ENCODE assay signal across 27 cellular contexts in genomic region chr1:204972461-204972860, GRCh38.
DNase-seq lines count a peak whose midpoint lies in the region; ATAC-seq lines count a peak whose summit lies in the region.
"Had no signal": no experiment of that assay in that cellular context is flagged by ENCODE, and none has a peak within 500 bp of the region (broad histone marks: within the 10 kb centered on the region; RNA-seq: fewer than 3 reads in every experiment).

No MANE protein-coding gene starts in this region.

- H3K4me1 Mint-ChIP-seq in stimulated activated effector memory CD8-positive, alpha-beta T cell treated with anti-CD3 and anti-CD28 coated beads, Interleukin-12 subunit alpha, Interleukin-12 subunit beta, amount 100 ng/mL, for 72 hours: no peaks in the 10 kb centered on the region
- H3K4me1 Mint-ChIP-seq in activated T-cell treated with anti-CD3 and anti-CD28 coated beads, Interleukin-2, amount 50 U/mL, for 24 hours (ENCODE audit: low read depth): no peaks in the 10 kb centered on the region
- H3K4me1 Mint-ChIP-seq in stimulated activated memory B cell treated with anti-CD40 and anti-IgM and Interleukin-4, amounts not matched to agents 10 μg/mL and 1 μg/mL and 100 μg/mL, for 72 hours: peaks cover 27% of the 10 kb centered on the region
- H3K4me1 Mint-ChIP-seq: activated naive CD4-positive, alpha-beta T cell treated with anti-CD3 and anti-CD28 coated beads, Interleukin-2, amount 10 ng/mL, durations not matched to agents 7 days and 5 days; activated T-helper 17 cell treated with anti-CD3 and anti-CD28 coated beads, Interleukin-2, amount 50 U/mL, for 72 hours; immature natural killer cell had no signal

- in situ Hi-C loops in GM23248 (cut with MboI): no loop called here

- H3K4me3 ChIP-seq in ACC112 (ENCODE audit: low read depth, low read length) (no peak overlapping the region), GM23248 (0 out of 2 replicates have a peak overlapping the region, but pooled peaks have one; percentile 21)
- H3K4me3 ChIP-seq: left lung, thyroid gland, vagina had no signal

- peak overlapping the region; percentile 86 for H3K4me2 ChIP-seq in GM23248 (ENCODE audit: unreplicated experiment)

- H3K4me3 Mint-ChIP-seq in stimulated activated effector memory CD8-positive, alpha-beta T cell treated with anti-CD3 and anti-CD28 coated beads, Interleukin-12 subunit alpha, Interleukin-12 subunit beta, amount 100 ng/mL, for 72 hours: no peak overlapping the region
- no peak overlapping the region for H3K4me3 Mint-ChIP-seq in activated T-cell treated with anti-CD3 and anti-CD28 coated beads, Interleukin-2, amount 50 U/mL, for 24 hours
- no peak overlapping the region for H3K4me3 Mint-ChIP-seq in stimulated activated memory B cell treated with anti-CD40 and anti-IgM and Interleukin-4, amounts not matched to agents 10 μg/mL and 1 μg/mL and 100 μg/mL, for 72 hours
- H3K4me3 Mint-ChIP-seq: activated CD8-positive, alpha-beta T cell treated with anti-CD3 and anti-CD28 coated beads, Interleukin-2, amount 10 ng/mL, durations not matched to agents 7 days and 5 days; activated naive CD4-positive, alpha-beta T cell treated with anti-CD3 and anti-CD28 coated beads, Interleukin-2, amount 10 ng/mL, durations not matched to agents 7 days and 5 days; activated T-helper 17 cell treated with anti-CD3 and anti-CD28 coated beads, Interleukin-2, amount 50 U/mL, for 72 hours; brain; immature natural killer cell; memory B cell; T-helper 1 cell treated with Interleukin-12 subunit alpha and Interleukin-12 subunit beta and Interleukin-4 antibody, amounts not matched to agents 30 μg/mL and 1 μg/mL, for 36 hours had no signal

- peaks cover 26% of the 10 kb centered on the region for H3K27me3 Mint-ChIP-seq in activated T-cell treated with anti-CD3 and anti-CD28 coated beads, Interleukin-2, amount 50 U/mL, for 24 hours
- H3K27me3 Mint-ChIP-seq in stimulated activated memory B cell treated with anti-CD40 and anti-IgM and Interleukin-4, amounts not matched to agents 10 μg/mL and 1 μg/mL and 100 μg/mL, for 72 hours: peaks cover 50% of the 10 kb centered on the region

- peaks cover 38% of the 10 kb centered on the region for H3F3A ChIP-seq in GM23248 (ENCODE audit: insufficient read depth)

- H3K27me3 ChIP-seq in ACC112 (ENCODE audit: insufficient read depth, low read length): no peaks in the 10 kb centered on the region
- no peaks in the 10 kb centered on the region for H3K27me3 ChIP-seq in GM23248 (replicated peaks; ENCODE audit: insufficient read depth)
- H3K27me3 ChIP-seq: BE2C, thyroid gland, vagina had no signal

- peak; percentile 64 for DNase-seq in GM23248
- peak; percentile 30 for DNase-seq in fibroblast of peridontal ligament (ENCODE audit: extremely low read depth)
- DNase-seq in stimulated activated effector memory CD8-positive, alpha-beta T cell treated with anti-CD3 and anti-CD28 coated beads, Interleukin-12 subunit alpha, Interleukin-12 subunit beta, amount 100 ng/mL, for 72 hours (ENCODE audit: low spot score in 2 of 2): no peak
- no peak for DNase-seq in activated CD4-positive, alpha-beta T cell treated with anti-CD3 and anti-CD28 coated beads for 1 hour
- no peak for DNase-seq in activated T-cell treated with anti-CD3 and anti-CD28 coated beads, Interleukin-2, amount 50 U/mL, for 24 hours
- DNase-seq: activated CD8-positive, alpha-beta T cell treated with anti-CD3 and anti-CD28 coated beads, Interleukin-2, amount 10 ng/mL, durations not matched to agents 7 days and 5 days; activated naive CD4-positive, alpha-beta T cell treated with anti-CD3 and anti-CD28 coated beads, Interleukin-2, amount 10 ng/mL, durations not matched to agents 7 days and 5 days; cerebellar nuclear complex; immature natural killer cell; left lung; NCI-H1105 treated with DMSO at 0.1 percent for 48 hours; NCI-H187 treated with DMSO at 0.1 percent for 48 hours; NCI-H2171 treated with DMSO at 0.1 percent for 48 hours; NCI-H510A treated with DMSO at 0.1 percent for 48 hours; small intestine; stimulated activated CD4-positive, alpha-beta T cell treated with anti-CD3 and anti-CD28 coated beads, Interleukin-1b, Interleukin-23, amount 100 ng/mL, for 48 hours; thyroid gland had no signal

- H3K27ac Mint-ChIP-seq in stimulated activated effector memory CD8-positive, alpha-beta T cell treated with anti-CD3 and anti-CD28 coated beads, Interleukin-12 subunit alpha, Interleukin-12 subunit beta, amount 100 ng/mL, for 72 hours: no peak overlapping the region
- no peak overlapping the region for H3K27ac Mint-ChIP-seq in activated T-cell treated with anti-CD3 and anti-CD28 coated beads, Interleukin-2, amount 50 U/mL, for 24 hours
- H3K27ac Mint-ChIP-seq in stimulated activated memory B cell treated with anti-CD40 and anti-IgM and Interleukin-4, amounts not matched to agents 10 μg/mL and 1 μg/mL and 100 μg/mL, for 72 hours: no peak overlapping the region
- H3K27ac Mint-ChIP-seq: activated CD8-positive, alpha-beta T cell treated with anti-CD3 and anti-CD28 coated beads, Interleukin-2, amount 10 ng/mL, durations not matched to agents 7 days and 5 days; activated naive CD4-positive, alpha-beta T cell treated with anti-CD3 and anti-CD28 coated beads, Interleukin-2, amount 10 ng/mL, durations not matched to agents 7 days and 5 days; activated T-helper 17 cell treated with anti-CD3 and anti-CD28 coated beads, Interleukin-2, amount 50 U/mL, for 72 hours; memory B cell; T-helper 1 cell treated with Interleukin-12 subunit alpha and Interleukin-12 subunit beta and Interleukin-4 antibody, amounts not matched to agents 30 μg/mL and 1 μg/mL, for 36 hours had no signal

- H3K4me1 ChIP-seq in ACC112 (ENCODE audit: control insufficient read depth, insufficient read depth, low read length, unreplicated experiment) (peaks cover 15% of the 10 kb centered on the region), GM23248 (ENCODE audit: insufficient read depth) (peaks cover 16% of the 10 kb centered on the region)
- H3K4me1 ChIP-seq: BE2C, parathyroid adenoma, vagina had no signal

- H2AFZ ChIP-seq in ACC112 (ENCODE audit: low read length, unreplicated experiment) (no peak overlapping the region), GM23248 (no peak overlapping the region)
- H2AFZ ChIP-seq: parathyroid adenoma had no signal

- WGBS in GM23248 (ENCODE audit: low coverage in 1 of 2, low lambda C conversion rate in 2 of 2, missing lambda C conversion rate in 2 of 2), 2 experiments: 85 to 100% methylated on average over 1 of the region's 1 CpG

- no peaks in the 10 kb centered on the region for H3K79me2 ChIP-seq in ACC112 (ENCODE audit: control insufficient read depth, insufficient read depth, low read length, unreplicated experiment)
- H3K79me2 ChIP-seq in GM23248 (ENCODE audit: insufficient read depth): no peaks in the 10 kb centered on the region
- H3K79me2 ChIP-seq: parathyroid adenoma had no signal

- H3K27ac ChIP-seq in ACC112 (ENCODE audit: low read depth, low read length) (peak overlapping the region; percentile 83), GM23248 (peak overlapping the region; percentile 86)
- H3K27ac ChIP-seq: parathyroid adenoma, thyroid gland, vagina had no signal

- H3K9me2 ChIP-seq in GM23248 (ENCODE audit: insufficient read depth): no peaks in the 10 kb centered on the region

- ATAC-seq in SK-N-SH treated with all-trans-retinoic acid at 6 μM for 48 hours: peak; percentile 5
- no peak for ATAC-seq in stimulated activated effector memory CD8-positive, alpha-beta T cell treated with anti-CD3 and anti-CD28 coated beads, Interleukin-12 subunit alpha, Interleukin-12 subunit beta, amount 100 ng/mL, for 72 hours
- no peak for ATAC-seq in stimulated activated memory B cell treated with anti-CD40 and anti-IgM and Interleukin-4, amounts not matched to agents 10 μg/mL and 1 μg/mL and 100 μg/mL, for 72 hours
- ATAC-seq: activated CD8-positive, alpha-beta T cell treated with anti-CD3 and anti-CD28 coated beads, Interleukin-2, amount 10 ng/mL, durations not matched to agents 7 days and 5 days; activated T-helper 17 cell treated with anti-CD3 and anti-CD28 coated beads, Interleukin-2, amount 50 U/mL, for 72 hours had no signal

- H3K9me3 ChIP-seq in GM23248 (ENCODE audit: low read depth): no peaks in the 10 kb centered on the region
- H3K9me3 ChIP-seq: BE2C, left lung, thyroid gland, vagina had no signal

- H3K9me3 Mint-ChIP-seq in stimulated activated effector memory CD8-positive, alpha-beta T cell treated with anti-CD3 and anti-CD28 coated beads, Interleukin-12 subunit alpha, Interleukin-12 subunit beta, amount 100 ng/mL, for 72 hours: no peaks in the 10 kb centered on the region
- H3K9me3 Mint-ChIP-seq in activated T-cell treated with anti-CD3 and anti-CD28 coated beads, Interleukin-2, amount 50 U/mL, for 24 hours: no peaks in the 10 kb centered on the region
- no peaks in the 10 kb centered on the region for H3K9me3 Mint-ChIP-seq in stimulated activated memory B cell treated with anti-CD40 and anti-IgM and Interleukin-4, amounts not matched to agents 10 μg/mL and 1 μg/mL and 100 μg/mL, for 72 hours
- H3K9me3 Mint-ChIP-seq: activated naive CD4-positive, alpha-beta T cell treated with anti-CD3 and anti-CD28 coated beads, Interleukin-2, amount 10 ng/mL, durations not matched to agents 7 days and 5 days; activated T-helper 17 cell treated with anti-CD3 and anti-CD28 coated beads, Interleukin-2, amount 50 U/mL, for 72 hours; brain; immature natural killer cell; memory B cell; T-helper 1 cell treated with Interleukin-12 subunit alpha and Interleukin-12 subunit beta and Interleukin-4 antibody, amounts not matched to agents 30 μg/mL and 1 μg/mL, for 36 hours had no signal

- H3K36me3 ChIP-seq in ACC112 (ENCODE audit: insufficient read depth, low read length) (no peaks in the 10 kb centered on the region; the same call in 1 of the 2 replicates), GM23248 (ENCODE audit: low read depth) (peaks cover 25% of the 10 kb centered on the region)
- H3K36me3 ChIP-seq: left lung, thyroid gland had no signal

- H3K9ac ChIP-seq in GM23248: peak overlapping the region; percentile 55
- H3K9ac ChIP-seq: parathyroid adenoma had no signal

- H4K20me1 ChIP-seq in GM23248 (ENCODE audit: insufficient read depth): no peaks in the 10 kb centered on the region

- H3K36me3 Mint-ChIP-seq in stimulated activated effector memory CD8-positive, alpha-beta T cell treated with anti-CD3 and anti-CD28 coated beads, Interleukin-12 subunit alpha, Interleukin-12 subunit beta, amount 100 ng/mL, for 72 hours: no peaks in the 10 kb centered on the region
- no peaks in the 10 kb centered on the region for H3K36me3 Mint-ChIP-seq in activated T-cell treated with anti-CD3 and anti-CD28 coated beads, Interleukin-2, amount 50 U/mL, for 24 hours (ENCODE audit: low read depth)
- no peaks in the 10 kb centered on the region for H3K36me3 Mint-ChIP-seq in stimulated activated memory B cell treated with anti-CD40 and anti-IgM and Interleukin-4, amounts not matched to agents 10 μg/mL and 1 μg/mL and 100 μg/mL, for 72 hours
- H3K36me3 Mint-ChIP-seq: activated naive CD4-positive, alpha-beta T cell treated with anti-CD3 and anti-CD28 coated beads, Interleukin-2, amount 10 ng/mL, durations not matched to agents 7 days and 5 days; immature natural killer cell; memory B cell had no signal

Comparison
In these comparisons a context has a peak if more than half of its experiments do, and no peak if none do; other contexts are left out.
1. DNase-seq: peak in GM23248 (single experiment) and fibroblast of peridontal ligament (single experiment); none in stimulated activated effector memory CD8-positive, alpha-beta T cell treated with anti-CD3 and anti-CD28 coated beads, Interleukin-12 subunit alpha, Interleukin-12 subunit beta, amount 100 ng/mL, for 72 hours (0 of 2), activated CD4-positive, alpha-beta T cell treated with anti-CD3 and anti-CD28 coated beads for 1 hour (single experiment) and activated T-cell treated with anti-CD3 and anti-CD28 coated beads, Interleukin-2, amount 50 U/mL, for 24 hours (single experiment).